8 cellular contexts compared by ENCODE assay signal in genomic region chr15:74781673-74782595, GRCh38. TPM values are rescaled to one million over a fixed set of nuclear protein-coding genes. Genes with fewer than 3 reads are reported as not detected.
A peak's percentile ranks its signal among the peaks of the same experiment; 100 is the strongest.
DNase-seq lines count a peak whose midpoint lies in the region; ATAC-seq and TF ChIP-seq lines count a peak whose summit lies in the region.

CSK (plus strand) TSS chr15:74782080; CDS start chr15:74798298, 16,218 bp downstream.

- intact Hi-C loops in A673 (cut with micrococcal nuclease; ENCODE audit: unreplicated experiment), result no loop called here

- H3K4me3 ChIP-seq in A673 (ENCODE audit: low read depth, low read length, poor library complexity, severe bottlenecking), result peak within 1 kb of the TSS; percentile 93
- H3K4me3 ChIP-seq in Peyer's patch, result peak within 1 kb of the TSS; percentile 83 to 98 (median 88)

- TF ChIP-seq CTCF in A673 (conservative IDR thresholded peaks at IDR 0.05; ENCODE audit: low read depth, low read length) (peak; percentile 47), Peyer's patch (IDR thresholded peaks at IDR 0.05) (peak; percentile 49 to 82 (median 70))

- H3K4me1 ChIP-seq in A673 (ENCODE audit: insufficient read depth, low read length, poor library complexity, severe bottlenecking) (peaks cover 61% of the 10 kb centered on the region), Peyer's patch (peaks cover 16 to 89% (median 54%) of the 10 kb centered on the region in 4 donors)

- TF ChIP-seq POLR2A in Peyer's patch (IDR thresholded peaks at IDR 0.05), result peak in 1 of 2 donors; percentile 78

- DNase-seq in A673 (ENCODE audit: low spot score), result peak; percentile 87
- DNase-seq in Peyer's patch, result peak; percentile 65 to 89 (median 85)
- DNase-seq in activated T-helper 9 cell treated with anti-CD3 and anti-CD28 coated beads, Interleukin-2, amount 50 U/mL, for 16 hours (ENCODE audit: low read depth), result peak; percentile 68
- DNase-seq in fibroblast of peridontal ligament (ENCODE audit: extremely low read depth), result peak; percentile 37
- DNase-seq in naive thymus-derived CD8-positive, alpha-beta T cell, result peak; percentile 64 to 92 (median 82)
- peak in 40 of 49 donors; percentile 24 to 85 (median 56) for DNase-seq in substantia nigra (lab: John Stamatoyannopoulos, UW)

- H3K36me3 ChIP-seq in A673 (ENCODE audit: insufficient read depth, low read length, poor library complexity, severe bottlenecking) (no peaks in the 10 kb centered on the region), Peyer's patch (no peaks in the 10 kb centered on the region)

- ATAC-seq in GM18498 (IDR thresholded peaks at IDR 0.05; ENCODE audit: unreplicated experiment), result peak; percentile 47
- ATAC-seq in HG03460 (IDR thresholded peaks at IDR 0.05; ENCODE audit: unreplicated experiment), result peak; percentile 18
- peak; percentile 59 to 62 for ATAC-seq in naive thymus-derived CD8-positive, alpha-beta T cell

- H3K27ac Mint-ChIP-seq in naive thymus-derived CD8-positive, alpha-beta T cell, result peak within 1 kb of the TSS; percentile 93 to 100 (median 98)

- H3K4me1 Mint-ChIP-seq in naive thymus-derived CD8-positive, alpha-beta T cell, result peaks cover 58 to 81% (median 72%) of the 10 kb centered on the region in 4 donors

- POLR2A ChIA-PET in A673 (lab: Charles Lee; ENCODE audit: low non-redundant PET), result no interaction called here
- POLR2A ChIA-PET in naive thymus-derived CD8-positive, alpha-beta T cell (lab: Charles Lee), result interaction anchor here (1.0 to 32.7 kb wide), 11 partner anchors 1 to 670 kb away, joined by 3 to 1300 read pairs (median 5); partner anchors contain the start of genes CLK3, CSK, MPI and SIN3A

- H3K4me3 Mint-ChIP-seq in naive thymus-derived CD8-positive, alpha-beta T cell, result peak within 1 kb of the TSS; percentile 85 to 98 (median 96)

- no peaks in the 10 kb centered on the region for H3K9me3 ChIP-seq in A673 (ENCODE audit: low read depth, low read length, poor library complexity, severe bottlenecking)
- no peaks in the 10 kb centered on the region for H3K9me3 ChIP-seq in Peyer's patch

- H3K9me3 Mint-ChIP-seq in naive thymus-derived CD8-positive, alpha-beta T cell, result no peaks in the 10 kb centered on the region

- peaks cover 0 to 3% (median 0%) of the 10 kb centered on the region in 3 donors for H3K36me3 Mint-ChIP-seq in naive thymus-derived CD8-positive, alpha-beta T cell

- H3K27me3 ChIP-seq in A673 (replicated peaks; ENCODE audit: insufficient read depth, low read depth, low read length, poor library complexity) (no peaks in the 10 kb centered on the region), Peyer's patch (no peaks in the 10 kb centered on the region)

- CTCF ChIA-PET in A673 (lab: Charles Lee), result interaction anchor here (0.6 to 2.9 kb wide), 5 partner anchors 11 to 156 kb away, joined by 3 to 11 read pairs (median 3); partner anchors contain the start of gene CYP1A1

- peaks cover 0 to 2% (median 0%) of the 10 kb centered on the region in 5 donors for H3K27me3 Mint-ChIP-seq in naive thymus-derived CD8-positive, alpha-beta T cell

- H3K27ac ChIP-seq in A673 (ENCODE audit: low read depth, low read length, poor library complexity, severe bottlenecking) (peak within 1 kb of the TSS; percentile 78), Peyer's patch (peak within 1 kb of the TSS; percentile 85 to 99 (median 94)), substantia nigra (ENCODE audit: low read depth, low read length, poor library complexity, severe bottlenecking) (peak within 1 kb of the TSS; percentile 80)

- no TSS peak for BruUV-seq in A673 (replicated peaks; lab: Mats Ljungman, UMichigan)

RNA-seq across cellular contexts. Expression of gene CSK, which starts in this region (rescaled TPM):
- 90.8 and 103 TPM in 2 replicates for total RNA-seq in A673 (2021)
- 100 to 1,000 TPM in 1 of 4 donors, 10 to 100 TPM in 3; 53.8 to 122 (median 66.2) TPM for total RNA-seq in Peyer's patch
- total RNA-seq in naive thymus-derived CD8-positive, alpha-beta T cell, result 100 to 1,000 TPM; 220 TPM
- 100 to 1,000 TPM in 1 of 3 donors, 10 to 100 TPM in 2; 70.8 to 124 (median 79.8) TPM for polyA plus RNA-seq in naive thymus-derived CD8-positive, alpha-beta T cell

Comparison
In these comparisons a context has a peak if more than half of its experiments do, and no peak if none do; other contexts are left out.
1. Peak in every context shown above with its lines: DNase-seq, ATAC-seq, H3K4me3 ChIP-seq and H3K27ac ChIP-seq.
2. DNase-seq: peak in every context shown above with its lines; median percentile 87 in A673; 85 in Peyer's patch; 82 in naive thymus-derived CD8-positive, alpha-beta T cell; 68 in activated T-helper 9 cell treated with anti-CD3 and anti-CD28 coated beads, Interleukin-2, amount 50 U/mL, for 16 hours; 56 in substantia nigra; 37 in fibroblast of peridontal ligament.